8 cellular contexts compared by ENCODE assay signal in the genomic region with DNA sequence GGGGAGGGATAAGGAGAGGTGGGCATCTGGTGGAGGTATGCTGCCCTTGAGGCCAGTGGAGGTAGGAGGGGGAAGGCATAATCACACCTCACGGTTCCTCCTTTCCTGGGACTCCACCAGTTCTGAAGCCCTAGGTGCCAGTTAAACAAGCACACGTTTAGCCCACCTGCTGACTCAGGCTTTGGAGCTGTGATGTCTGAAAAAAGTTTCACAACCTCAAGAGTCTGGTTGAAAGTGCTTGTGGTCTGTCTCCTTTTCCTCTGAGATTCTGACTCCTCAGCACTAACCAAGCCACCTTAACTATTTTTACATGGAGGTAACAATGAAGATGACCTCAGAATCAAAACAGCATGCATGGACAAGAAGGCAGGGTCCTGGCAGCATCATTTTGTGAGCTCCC. TPM values are rescaled to one million over a fixed set of nuclear protein-coding genes. Genes with fewer than 3 reads are reported as not detected.
DNase-seq lines count a peak whose midpoint lies in the region; ATAC-seq and TF ChIP-seq lines count a peak whose summit lies in the region.

No MANE protein-coding gene starts in this region.

- ATAC-seq in GM21526 (IDR thresholded peaks at IDR 0.05; ENCODE audit: low FRiP score, unreplicated experiment): peak; percentile 81
- ATAC-seq in HG03575 (IDR thresholded peaks at IDR 0.05; ENCODE audit: extremely low read depth, insufficient number of reproducible peaks, low FRiP score, unreplicated experiment): peak; percentile 93

- no peaks in the 10 kb centered on the region for H3K27me3 ChIP-seq in BE2C

- in situ Hi-C loops in GM13976 (cut with MboI; ENCODE audit: low sequenced_read_pairs, unreplicated experiment): no loop called here

- no peaks in the 10 kb centered on the region for H3K9me3 ChIP-seq in BE2C

- H3K4me3 ChIP-seq in epithelial cell of esophagus (ENCODE audit: low read length) (no peak overlapping the region), BE2C (ENCODE audit: low read depth, low read length) (no peak overlapping the region)

- H3K4me1 ChIP-seq in BE2C: peaks cover 22% of the 10 kb centered on the region

- TF ChIP-seq CTCF in GM13976 (IDR thresholded peaks at IDR 0.05; ENCODE audit: borderline replicate concordance, control extremely low read depth, extremely low read depth, insufficient read depth, missing control alignments): no peak
- no peak for TF ChIP-seq CTCF in epithelial cell of esophagus (IDR thresholded peaks at IDR 0.05; ENCODE audit: insufficient read depth, low read depth, low read length, missing control alignments)
- TF ChIP-seq CTCF in BE2C (IDR thresholded peaks at IDR 0.05; ENCODE audit: low read depth, low read length): no peak

- DNase-seq in GM13976 (ENCODE audit: low spot score): peak; percentile 20
- DNase-seq in epithelial cell of esophagus (ENCODE audit: low read depth): peak; percentile 83
- DNase-seq in NCI-H526 (lab: John Stamatoyannopoulos, UW): no peak
- DNase-seq in NCI-H2107 treated with DMSO at 0.1 percent for 48 hours (lab: John Stamatoyannopoulos, UW; ENCODE audit: unreplicated experiment): no peak
- DNase-seq in BE2C: no peak
- DNase-seq in GM19240 (ENCODE audit: insufficient read length, low spot score): no peak

- H3K36me3 ChIP-seq in BE2C: peaks cover 5% of the 10 kb centered on the region; the same call in 1 of the 2 replicates

RNA-seq across cellular contexts. Expression of a gene that starts 23.0 kb away (rescaled TPM):
- polyA plus RNA-seq in BE2C (2012; ENCODE audit: insufficient read depth, insufficient read length, low read depth): 2.9 TPM

Comparison
In these comparisons a context has a peak if more than half of its experiments do, and no peak if none do; other contexts are left out.
1. DNase-seq: peak in GM13976 (single experiment) and epithelial cell of esophagus (single experiment); none in NCI-H526 (0 of 2), NCI-H2107 treated with DMSO at 0.1 percent for 48 hours (single experiment), BE2C (single experiment) and GM19240 (single experiment).